11 cellular contexts compared by ENCODE assay signal in genomic region chr12:100375023-100375737, GRCh38. TPM values are rescaled to one million over a fixed set of nuclear protein-coding genes. Genes with fewer than 3 reads are reported as not detected.
A peak's percentile ranks its signal among the peaks of the same experiment; 100 is the strongest.
DNase-seq lines count a peak whose midpoint lies in the region; ATAC-seq and TF ChIP-seq lines count a peak whose summit lies in the region.
"Had no signal": no experiment of that assay in that cellular context is flagged by ENCODE, and none has a peak within 500 bp of the region (broad histone marks: within the 10 kb centered on the region; RNA-seq: fewer than 3 reads in every experiment).

No MANE protein-coding gene starts in this region.

- H3K27me3 Mint-ChIP-seq in osteocyte (ENCODE audit: unreplicated experiment) = peaks cover 15% of the 10 kb centered on the region

- no peak for TF ChIP-seq CTCF in osteocyte (IDR thresholded peaks at IDR 0.05)

- H3K4me1 Mint-ChIP-seq in osteocyte (ENCODE audit: unreplicated experiment) = peaks cover 7% of the 10 kb centered on the region
- H3K4me1 Mint-ChIP-seq: natural killer cell had no signal

- H3K4me3 Mint-ChIP-seq in osteocyte (ENCODE audit: unreplicated experiment) = no peak overlapping the region
- H3K4me3 Mint-ChIP-seq: natural killer cell; stimulated activated naive CD8-positive, alpha-beta T cell treated with anti-CD3 and anti-CD28 coated beads, Interleukin-15, Interleukin-2, amounts not matched to agents 100 ng/mL and 50 ng/mL, for 24 hours had no signal

- H3K9me3 Mint-ChIP-seq in osteocyte (ENCODE audit: unreplicated experiment) = no peaks in the 10 kb centered on the region
- H3K9me3 Mint-ChIP-seq: natural killer cell; stimulated activated naive CD8-positive, alpha-beta T cell treated with anti-CD3 and anti-CD28 coated beads, Interleukin-15, Interleukin-2, amounts not matched to agents 100 ng/mL and 50 ng/mL, for 24 hours had no signal

- ATAC-seq in HG02610 (IDR thresholded peaks at IDR 0.05; ENCODE audit: unreplicated experiment) = no peak
- ATAC-seq: natural killer cell had no signal

- H3K36me3 Mint-ChIP-seq in osteocyte (ENCODE audit: unreplicated experiment) = no peaks in the 10 kb centered on the region
- H3K36me3 Mint-ChIP-seq: natural killer cell had no signal

- H3K27ac Mint-ChIP-seq in osteocyte (ENCODE audit: unreplicated experiment) = no peak overlapping the region
- H3K27ac Mint-ChIP-seq: natural killer cell; stimulated activated naive CD8-positive, alpha-beta T cell treated with anti-CD3 and anti-CD28 coated beads, Interleukin-15, Interleukin-2, amounts not matched to agents 100 ng/mL and 50 ng/mL, for 24 hours had no signal

- peak; percentile 70 for DNase-seq in NCI-H1092 treated with DMSO at 0.1 percent for 48 hours (lab: John Stamatoyannopoulos, UW)
- peak in 51 of 56 donors; percentile 1 to 82 (median 52) for DNase-seq in amygdala (lab: John Stamatoyannopoulos, UW)
- peak; percentile 75 for DNase-seq in inferior parietal cortex (ENCODE audit: extremely low spot score)
- DNase-seq in stromal cell of bone marrow (ENCODE audit: low read depth) = peak; percentile 57
- DNase-seq in osteocyte (ENCODE audit: extremely low spot score, unreplicated experiment) = no peak
- DNase-seq in activated gamma-delta T cell (lab: John Stamatoyannopoulos, UW) = no peak
- DNase-seq in AML-193 (lab: John Stamatoyannopoulos, UW) = no peak
- DNase-seq: natural killer cell, NCI-H2227 treated with DMSO at 0.1 percent for 48 hours had no signal

RNA-seq across cellular contexts. Expression of gene SLC17A8, which starts 18.3 kb away (rescaled TPM):
- total RNA-seq in osteocyte = not detected in 2 replicates
- total RNA-seq: natural killer cell had no signal

Comparison
In these comparisons a context has a peak if more than half of its experiments do, and no peak if none do; other contexts are left out.
1. DNase-seq: peak in NCI-H1092 treated with DMSO at 0.1 percent for 48 hours (single experiment), amygdala (51 of 56), inferior parietal cortex (single experiment) and stromal cell of bone marrow (single experiment); none in osteocyte (single experiment), activated gamma-delta T cell (single experiment) and AML-193 (0 of 2).